Comparison of ENCODE assay signal across 17 cellular contexts in genomic region chr2:179424571-179424970, GRCh38.
"Had no signal": no experiment of that assay in that cellular context is flagged by ENCODE, and none has a peak within 500 bp of the region (broad histone marks: within the 10 kb centered on the region; RNA-seq: fewer than 3 reads in every experiment).

No MANE protein-coding gene starts in this region.

- H3K4me1 ChIP-seq: foreskin keratinocyte, pancreas, uterus had no signal

- H3K9me3 ChIP-seq: esophagus squamous epithelium, pancreas, tibial artery, upper lobe of left lung, uterus had no signal

- H3K4me3 ChIP-seq: esophagus squamous epithelium, pancreas, tibial artery, upper lobe of left lung, uterus had no signal

- H3K27ac ChIP-seq: esophagus squamous epithelium, foreskin keratinocyte, pancreas, tibial artery, upper lobe of left lung, uterus had no signal

- H3K27me3 ChIP-seq: foreskin keratinocyte, pancreas, tibial artery, upper lobe of left lung, uterus had no signal

- DNase-seq: esophagus squamous epithelium; foreskin keratinocyte; immature natural killer cell; kidney; left cardiac atrium; mesendoderm; naive B cell; occipital lobe; pancreas; right cardiac atrium; small intestine; stimulated activated CD4-positive, alpha-beta T cell treated with anti-CD3 and anti-CD28 coated beads, Interleukin-12 subunit alpha, Interleukin-12 subunit beta, amount 100 ng/mL, for 4 hours; stimulated activated CD4-positive, alpha-beta T cell treated with anti-CD3 and anti-CD28 coated beads, Interleukin-2, amount 100 ng/mL, for 48 hours; stimulated activated naive CD8-positive, alpha-beta T cell treated with anti-CD3 and anti-CD28 coated beads, Interleukin-15, Interleukin-2, amounts not matched to agents 100 U/mL and 50 U/mL, for 24 hours; tibial artery; upper lobe of left lung; uterus had no signal

- ATAC-seq: foreskin keratinocyte; left cardiac atrium; pancreas; right cardiac atrium; stimulated activated naive CD8-positive, alpha-beta T cell treated with anti-CD3 and anti-CD28 coated beads, Interleukin-15, Interleukin-2, amounts not matched to agents 100 U/mL and 50 U/mL, for 24 hours had no signal

- H3K36me3 ChIP-seq: esophagus squamous epithelium, pancreas, tibial artery, upper lobe of left lung, uterus had no signal
